Comparison of ENCODE assay signal across 8 cellular contexts in the genomic region with DNA sequence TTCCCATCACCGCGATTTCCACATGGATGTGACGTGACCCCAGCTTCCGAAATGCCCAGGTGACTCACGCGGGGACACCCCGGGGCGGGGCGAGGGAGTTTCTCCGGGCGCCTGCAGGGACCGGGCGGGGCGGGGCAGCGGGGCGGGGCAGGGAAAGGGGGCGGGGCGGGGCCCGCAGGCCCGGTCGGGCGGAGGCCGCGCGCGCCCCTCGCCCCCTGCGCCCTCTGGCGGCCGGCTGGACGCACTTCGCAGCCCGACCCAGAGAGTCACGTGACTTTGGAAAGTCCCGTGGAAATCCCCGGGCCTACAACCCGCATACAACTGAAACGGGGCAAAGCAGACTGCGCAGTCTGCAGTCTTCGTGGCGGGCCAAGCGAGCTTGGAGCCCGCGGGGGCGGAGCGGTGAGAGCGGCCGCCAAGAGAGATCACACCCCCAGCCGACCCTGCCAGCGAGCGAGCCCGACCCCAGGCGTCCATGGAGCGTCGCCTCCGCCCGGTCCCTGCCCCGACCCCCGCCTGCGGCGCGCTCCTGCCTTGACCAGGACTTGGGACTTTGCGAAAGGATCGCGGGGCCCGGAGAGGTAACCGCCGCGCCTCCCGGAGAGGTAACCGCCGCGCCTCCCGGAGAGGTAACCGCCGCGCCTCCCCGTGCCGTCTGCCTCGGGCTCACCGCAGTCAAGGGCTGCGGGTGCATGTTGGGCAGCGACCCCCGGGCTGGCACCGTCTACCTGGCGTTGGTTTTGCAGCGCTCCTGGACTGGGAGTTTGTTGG. TPM values are rescaled to one million over a fixed set of nuclear protein-coding genes. Genes with fewer than 3 reads are reported as not detected.
DNase-seq lines count a peak whose midpoint lies in the region; ATAC-seq, FAIRE-seq and TF ChIP-seq lines count a peak whose summit lies in the region.

A gene (plus strand): TSS at position 346 of the 771 bp plus-strand sequence. CDS start 3,969 bp downstream, outside the sequence.

- TF ChIP-seq EP300 in HepG2 (IDR thresholded peaks at IDR 0.05; ENCODE audit: low read depth in 2 of 2, low read length in 2 of 2) (peak in 1 of 2 experiments; percentile 71; a peak in 2 of 4 replicates), HepG2 (CRISPR knock-in tag; IDR thresholded peaks at IDR 0.05; ENCODE audit: borderline replicate concordance) (peak; percentile 63; the same call in 1 of the 2 replicates)

- H3K27ac ChIP-seq in BLaER1 treated with 17β-estradiol and CSF1 and Interleukin-3, amounts not matched to agents 10 nM and 100 nM = peak within 1 kb of the TSS; percentile 86 to 98 (median 94)
- peak within 1 kb of the TSS; percentile 92 for H3K27ac ChIP-seq in HepG2 (ENCODE audit: extremely low read length, insufficient read depth, low read length)

- no TSS peak for BruUV-seq in HepG2 (replicated peaks; lab: Mats Ljungman, UMichigan)

- peaks cover 0 to 31% (median 8%) of the 10 kb centered on the region in 11 experiments; a peak in 7 of 22 replicates for H4K20me1 ChIP-seq in BLaER1 treated with 17β-estradiol and CSF1 and Interleukin-3, amounts not matched to agents 10 nM and 100 nM
- peaks cover 34% of the 10 kb centered on the region for H4K20me1 ChIP-seq in HepG2 (ENCODE audit: insufficient read depth, low read length)

- peaks cover 47% of the 10 kb centered on the region for H3K36me3 Mint-ChIP-seq in activated CD4-positive, alpha-beta T cell treated with anti-CD3 and anti-CD28 coated beads, Interleukin-2, amount 10 ng/mL, durations not matched to agents 24 days and 14 days (ENCODE audit: low read depth)

- 0 out of 22 replicates have a peak, but pooled peaks cover 0 to 3% (median 0%) of the 10 kb centered on the region in 11 experiments for H3K9me3 ChIP-seq in BLaER1 treated with 17β-estradiol and CSF1 and Interleukin-3, amounts not matched to agents 10 nM and 100 nM (replicated peaks in 1 of 11)
- H3K9me3 ChIP-seq in HepG2 (ENCODE audit: low read length) = no peaks in the 10 kb centered on the region

- H3K4me3 ChIP-seq in BLaER1 treated with 17β-estradiol and CSF1 and Interleukin-3, amounts not matched to agents 10 nM and 100 nM = peak within 1 kb of the TSS; percentile 87 to 96 (median 94)
- peak within 1 kb of the TSS; percentile 75 to 100 (median 92) for H3K4me3 ChIP-seq in HepG2 (replicated peaks in 1 of 3; ENCODE audit: insufficient read depth in 1 of 3, low read depth in 2 of 3, low read length in 3 of 3)

- peak within 1 kb of the TSS; percentile 92 to 97 (median 95) for H3K9ac ChIP-seq in BLaER1 treated with 17β-estradiol and CSF1 and Interleukin-3, amounts not matched to agents 10 nM and 100 nM
- peak within 1 kb of the TSS; percentile 97 for H3K9ac ChIP-seq in HepG2 (ENCODE audit: insufficient read depth, low read depth, low read length)

- peak within 1 kb of the TSS; percentile 87 for H3K4me3 Mint-ChIP-seq in activated CD4-positive, alpha-beta T cell treated with anti-CD3 and anti-CD28 coated beads, Interleukin-2, amount 10 ng/mL, durations not matched to agents 24 days and 14 days

- in situ Hi-C loops in HepG2 (cut with HindIII; ENCODE audit: extremely low pct_ligation_motif_present, low pct_unique_long_range_greater_than_20kb) = loop anchor here (5.0 to 10.0 kb wide), 4 partner anchors 62 to 512 kb away; no protein-coding TSS in a partner anchor

- peak; percentile 99 for TF ChIP-seq RAD21 in HepG2 (CRISPR knock-in tag; IDR thresholded peaks at IDR 0.05)

- DNase-seq in NCI-H524 (lab: John Stamatoyannopoulos, UW) (peak; percentile 79 to 91), cortex of kidney (lab: John Stamatoyannopoulos, UW) (peak; percentile 26), HepG2 (ENCODE audit: low spot score) (peak; percentile 94)
- DNase-seq in activated CD4-positive, alpha-beta T cell treated with anti-CD3 and anti-CD28 coated beads, Interleukin-2, amount 10 ng/mL, durations not matched to agents 24 days and 14 days = peak; percentile 99
- DNase-seq in stimulated activated CD4-positive, alpha-beta T cell treated with anti-CD3 and anti-CD28 coated beads, Interleukin-2, amount 100 ng/mL, for 48 hours = peak; percentile 92 to 95

- H3K79me2 ChIP-seq in HepG2 (ENCODE audit: insufficient read depth, low read length) = peaks cover 54% of the 10 kb centered on the region

- H3K27me3 ChIP-seq in BLaER1 treated with 17β-estradiol and CSF1 and Interleukin-3, amounts not matched to agents 10 nM and 100 nM = no peaks in the 10 kb centered on the region
- no peaks in the 10 kb centered on the region; a peak in 1 of 5 replicates for H3K27me3 ChIP-seq in HepG2 (ENCODE audit: control insufficient read depth in 1 of 2, insufficient read depth in 2 of 2, low read length in 2 of 2)

- TF ChIP-seq POLR2A in GM19193 (IDR thresholded peaks at IDR 0.05; ENCODE audit: extremely low read depth, insufficient read depth, insufficient read length) (peak; percentile 97), HepG2 (IDR thresholded peaks at IDR 0.05; ENCODE audit: insufficient read depth in 1 of 2, low read depth in 2 of 2, low read length in 2 of 2) (peak; percentile 88 to 95)

- peak; percentile 73 for ATAC-seq in HG03432 (IDR thresholded peaks at IDR 0.05; ENCODE audit: unreplicated experiment)
- ATAC-seq in HepG2 = peak; percentile 85

- intact Hi-C loops in activated CD4-positive, alpha-beta T cell treated with anti-CD3 and anti-CD28 coated beads, Interleukin-2, amount 10 ng/mL, durations not matched to agents 24 days and 14 days (cut with micrococcal nuclease) = loop anchor here (1.0 kb wide), 7 partner anchors 18 to 159 kb away; no protein-coding TSS in a partner anchor
- intact Hi-C loops in HepG2 (cut with micrococcal nuclease; ENCODE audit: unreplicated experiment) = loop anchor here (1.0 to 2.0 kb wide), 4 partner anchors 56 to 160 kb away; no protein-coding TSS in a partner anchor

- H3K27ac Mint-ChIP-seq in activated CD4-positive, alpha-beta T cell treated with anti-CD3 and anti-CD28 coated beads, Interleukin-2, amount 10 ng/mL, durations not matched to agents 24 days and 14 days = peak within 1 kb of the TSS; percentile 93

- no peaks in the 10 kb centered on the region for H3K27me3 Mint-ChIP-seq in activated CD4-positive, alpha-beta T cell treated with anti-CD3 and anti-CD28 coated beads, Interleukin-2, amount 10 ng/mL, durations not matched to agents 24 days and 14 days

- FAIRE-seq in HepG2 (lab: Jason Lieb, UNC) = no peak

- POLR2A ChIA-PET in HepG2 (lab: Yijun Ruan, JAX) = interaction anchor here (0.9 to 3.8 kb wide), 18 partner anchors 17 to 170 kb away, joined by 3 to 33 read pairs (median 7); no protein-coding TSS in a partner anchor

- no peaks in the 10 kb centered on the region for H3K9me3 Mint-ChIP-seq in activated CD4-positive, alpha-beta T cell treated with anti-CD3 and anti-CD28 coated beads, Interleukin-2, amount 10 ng/mL, durations not matched to agents 24 days and 14 days

- H3K4me1 Mint-ChIP-seq in activated CD4-positive, alpha-beta T cell treated with anti-CD3 and anti-CD28 coated beads, Interleukin-2, amount 10 ng/mL, durations not matched to agents 24 days and 14 days = peaks cover 25% of the 10 kb centered on the region

- WGBS in HepG2 (ENCODE audit: low lambda C conversion rate) = under 1% methylated on average over 57 of the region's 87 CpGs

- TF ChIP-seq CTCF in HepG2 (CRISPR knock-in tag; IDR thresholded peaks at IDR 0.05) = peak; percentile 85

- peaks cover 7 to 59% (median 21%) of the 10 kb centered on the region in 11 experiments; a peak in 18 of 22 replicates for H3K36me3 ChIP-seq in BLaER1 treated with 17β-estradiol and CSF1 and Interleukin-3, amounts not matched to agents 10 nM and 100 nM
- H3K36me3 ChIP-seq in HepG2 (replicated peaks in 1 of 2; ENCODE audit: control insufficient read depth in 1 of 2, insufficient read depth in 2 of 2, low read length in 2 of 2) = peaks cover 3 to 16% of the 10 kb centered on the region in 2 experiments

- no peak within 1 kb of the TSS for H2AFZ ChIP-seq in HepG2 (ENCODE audit: low read length)

- peaks cover 42 to 63% (median 55%) of the 10 kb centered on the region in 10 experiments for H3K4me1 ChIP-seq in BLaER1 treated with 17β-estradiol and CSF1 and Interleukin-3, amounts not matched to agents 10 nM and 100 nM
- peaks cover 75% of the 10 kb centered on the region for H3K4me1 ChIP-seq in HepG2 (ENCODE audit: insufficient read depth, low read length)

- CTCF ChIA-PET in HepG2 (lab: Yijun Ruan, JAX; ENCODE audit: low intra/inter-chr PET ratio, low total read pairs) = interaction anchor here (0.6 to 8.6 kb wide), 8 partner anchors 56 to 169 kb away, joined by 3 to 102 read pairs (median 5); no protein-coding TSS in a partner anchor

- peak within 1 kb of the TSS; percentile 87 to 97 (median 93) for H3K4me2 ChIP-seq in BLaER1 treated with 17β-estradiol and CSF1 and Interleukin-3, amounts not matched to agents 10 nM and 100 nM
- H3K4me2 ChIP-seq in HepG2 (ENCODE audit: low read depth, low read length) = peak within 1 kb of the TSS; percentile 96

TF ChIP-seq in HepG2, 621 proteins besides CTCF, POLR2A, EP300 and RAD21 (continues in another document):
- TF ChIP-seq TAF15 (IDR thresholded peaks at IDR 0.05; ENCODE audit: low read depth, low read length, poor library complexity, severe bottlenecking) = peak; percentile 29
- no peak for TF ChIP-seq ZNF468 (CRISPR knock-in tag; IDR thresholded peaks at IDR 0.05)

RNA-seq across cellular contexts. Expression of the gene that starts here (rescaled TPM):
- 249 and 254 TPM in 2 replicates for total RNA-seq in activated CD4-positive, alpha-beta T cell treated with anti-CD3 and anti-CD28 coated beads, Interleukin-2, amount 10 ng/mL, durations not matched to agents 24 days and 14 days
- total RNA-seq in HepG2 (2016; rRNA removed; fragmentation: Illumina TruSeq; extraction: Trizol) = 24.7 and 28.2 TPM in 2 replicates
- 2.2 and 2.6 TPM in 2 replicates for total RNA-seq in HepG2 (2016; cell fraction: cytosol; rRNA removed; fragmentation: Illumina TruSeq; extraction: Trizol; ENCODE audit: low read depth)
- 18.9 and 27.7 TPM in 2 replicates for total RNA-seq in HepG2 (2016; cell fraction: insoluble cytoplasmic fraction; rRNA removed; fragmentation: Illumina TruSeq; extraction: Trizol)
- total RNA-seq in HepG2 (2016; cell fraction: membrane; rRNA removed; fragmentation: Illumina TruSeq; extraction: Trizol) = 8.2 and 8.6 TPM in 2 replicates
- total RNA-seq in HepG2 (2016; cell fraction: nucleus; rRNA removed; fragmentation: Illumina TruSeq; extraction: Trizol) = 61.9 and 64.1 TPM in 2 replicates
- polyA plus RNA-seq in HepG2 (2011; rRNA removed) = 47.1 and 49.6 TPM in 2 replicates
- 22.2 and 24.7 TPM in 2 replicates for polyA plus RNA-seq in HepG2 (2011; cell fraction: cytosol; rRNA removed)
- 144 and 150 TPM in 2 replicates for polyA plus RNA-seq in HepG2 (2011; cell fraction: nucleus; rRNA removed)
- 30.0 and 33.6 TPM in 2 replicates for polyA plus RNA-seq in HepG2 (2012)
- 1.00 and 1.1 TPM in 2 replicates for polyA plus RNA-seq in HepG2 (2016; cell fraction: cytosol; fragmentation: Illumina TruSeq; extraction: Trizol; ENCODE audit: low read depth)
- polyA plus RNA-seq in HepG2 (2016; cell fraction: insoluble cytoplasmic fraction; fragmentation: Illumina TruSeq; extraction: Trizol; ENCODE audit: low read depth) = 21.4 and 27.8 TPM in 2 replicates
- 3.4 and 4.2 TPM in 2 replicates for polyA plus RNA-seq in HepG2 (2016; cell fraction: membrane; fragmentation: Illumina TruSeq; extraction: Trizol; ENCODE audit: low read depth)
- polyA plus RNA-seq in HepG2 (2016; cell fraction: nucleus; fragmentation: Illumina TruSeq; extraction: Trizol; ENCODE audit: insufficient read depth, low read depth) = 121 and 138 TPM in 2 replicates
- 2.9 and 35.1 TPM in 2 replicates for polyA minus RNA-seq in HepG2 (2011; rRNA and poly(A)+ RNA removed; ENCODE audit: low replicate concordance)
- 30.0 and 32.5 TPM in 2 replicates for polyA minus RNA-seq in HepG2 (2011; cell fraction: cytosol; rRNA and poly(A)+ RNA removed)
- polyA minus RNA-seq in HepG2 (2011; cell fraction: nucleus; rRNA and poly(A)+ RNA removed) = 52.7 and 61.8 TPM in 2 replicates

Comparison
In these comparisons a context has a peak if more than half of its experiments do, and no peak if none do; other contexts are left out.
1. Peak in every context shown above with its lines: DNase-seq, ATAC-seq, H3K4me3 ChIP-seq and H3K27ac ChIP-seq.
2. DNase-seq: peak in every context shown above with its lines; median percentile 99 in activated CD4-positive, alpha-beta T cell treated with anti-CD3 and anti-CD28 coated beads, Interleukin-2, amount 10 ng/mL, durations not matched to agents 24 days and 14 days; 94 in HepG2; 94 in stimulated activated CD4-positive, alpha-beta T cell treated with anti-CD3 and anti-CD28 coated beads, Interleukin-2, amount 100 ng/mL, for 48 hours; 85 in NCI-H524; 26 in cortex of kidney.